Comparison of ENCODE assay signal across 17 cellular contexts in genomic region chr11:103228807-103229206, GRCh38.
A peak's percentile ranks its signal among the peaks of the same experiment; 100 is the strongest.
DNase-seq lines count a peak whose midpoint lies in the region; TF ChIP-seq lines count a peak whose summit lies in the region.
"Had no signal": no experiment of that assay in that cellular context is flagged by ENCODE, and none has a peak within 500 bp of the region (broad histone marks: within the 10 kb centered on the region; RNA-seq: fewer than 3 reads in every experiment).

No MANE protein-coding gene starts in this region.

- TF ChIP-seq CTCF in cardiac fibroblast (IDR thresholded peaks at IDR 0.05; ENCODE audit: low read depth, low read length) (no peak), osteoblast (IDR thresholded peaks at IDR 0.05; ENCODE audit: extremely low read depth, low read depth, low read length) (no peak)

- no peaks in the 10 kb centered on the region for H3K4me1 ChIP-seq in osteoblast (ENCODE audit: insufficient read depth, low read length)

- H3K79me2 ChIP-seq in osteoblast (ENCODE audit: insufficient read depth, low read length), result peaks cover 9% of the 10 kb centered on the region

- no peak overlapping the region for H3K4me3 ChIP-seq in cardiac fibroblast (replicated peaks in 1 of 2; ENCODE audit: low read depth in 2 of 2, low read length in 2 of 2)
- H3K4me3 ChIP-seq in osteoblast (ENCODE audit: insufficient read depth, low read length), result no peak overlapping the region
- H3K4me3 ChIP-seq: BLaER1 treated with 17β-estradiol and CSF1 and Interleukin-3, amounts not matched to agents 10 nM and 100 nM; SK-N-MC had no signal

- no peaks in the 10 kb centered on the region for H3K9me3 ChIP-seq in osteoblast (ENCODE audit: low read depth, low read length)
- H3K9me3 ChIP-seq: BLaER1 treated with 17β-estradiol and CSF1 and Interleukin-3, amounts not matched to agents 10 nM and 100 nM had no signal

- peaks cover 2% of the 10 kb centered on the region for H3K36me3 ChIP-seq in osteoblast (ENCODE audit: insufficient read depth, low read length)

- H3K27me3 ChIP-seq in osteoblast (ENCODE audit: insufficient read depth, low read length), result no peaks in the 10 kb centered on the region
- H3K27me3 ChIP-seq: BLaER1 treated with 17β-estradiol and CSF1 and Interleukin-3, amounts not matched to agents 10 nM and 100 nM had no signal

- H3K27ac ChIP-seq in osteoblast (ENCODE audit: low read depth, low read length), result no peak overlapping the region
- H3K27ac ChIP-seq: 22Rv1; BLaER1 treated with 17β-estradiol and CSF1 and Interleukin-3, amounts not matched to agents 10 nM and 100 nM; RWPE1; SK-N-MC had no signal

- peak; percentile 1 for DNase-seq in DMS 273 (lab: John Stamatoyannopoulos, UW; ENCODE audit: unreplicated experiment)
- no peak for DNase-seq in DMS 273 treated with DMSO at 0.1 percent for 48 hours (lab: John Stamatoyannopoulos, UW)
- peak; percentile 3 for DNase-seq in M059J (ENCODE audit: low read depth)
- DNase-seq in cardiac fibroblast (ENCODE audit: low read depth in 2 of 2), result peak; percentile 5 to 21
- DNase-seq in osteoblast (ENCODE audit: insufficient read length, low spot score, missing footprints), result peak; percentile 51
- DNase-seq in SW480 (ENCODE audit: low spot score), result no peak
- DNase-seq in COLO829 (ENCODE audit: low spot score), result no peak
- no peak for DNase-seq in dedifferentiated amniotic fluid mesenchymal stem cell (ENCODE audit: extremely low spot score)
- DNase-seq: DMS153, GOT3, NCI-H1417, NCI-H1930, NCI-H2171 treated with DMSO at 0.1 percent for 48 hours had no signal

- H2AFZ ChIP-seq in osteoblast (ENCODE audit: low read length), result no peak overlapping the region

- H3K4me2 ChIP-seq in osteoblast (ENCODE audit: insufficient read depth, low read length), result no peak overlapping the region

- H4K20me1 ChIP-seq in osteoblast (ENCODE audit: insufficient read depth, low read length), result no peaks in the 10 kb centered on the region
- H4K20me1 ChIP-seq: BLaER1 treated with 17β-estradiol and CSF1 and Interleukin-3, amounts not matched to agents 10 nM and 100 nM had no signal

Comparison
In these comparisons a context has a peak if more than half of its experiments do, and no peak if none do; other contexts are left out.
1. DNase-seq: peak in DMS 273 (single experiment), M059J (single experiment), cardiac fibroblast (2 of 2) and osteoblast (single experiment); none in DMS 273 treated with DMSO at 0.1 percent for 48 hours (single experiment), SW480 (single experiment), COLO829 (single experiment) and dedifferentiated amniotic fluid mesenchymal stem cell (single experiment).